15 cellular contexts compared by ENCODE assay signal in the genomic region with DNA sequence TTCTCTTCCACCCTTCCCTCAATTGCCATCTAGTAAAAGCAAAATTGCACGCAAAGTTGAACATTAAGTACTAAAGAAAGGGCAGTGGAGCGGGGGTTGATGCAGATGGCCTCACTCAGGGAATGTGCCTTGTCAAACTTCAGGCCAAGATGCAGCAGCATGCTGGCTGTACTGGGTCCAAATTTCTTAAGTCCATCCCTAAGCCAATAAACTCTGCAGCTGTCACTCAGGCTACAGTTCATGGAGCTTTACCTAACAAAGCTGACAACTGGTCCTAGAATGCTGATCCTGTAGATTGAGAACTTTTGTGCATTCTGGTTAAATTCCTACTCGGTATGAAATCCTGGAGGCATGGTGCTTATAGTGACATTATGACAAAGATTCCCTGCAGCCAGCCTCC.
DNase-seq lines count a peak whose midpoint lies in the region; ATAC-seq, FAIRE-seq and TF ChIP-seq lines count a peak whose summit lies in the region.
"Had no signal": no experiment of that assay in that cellular context is flagged by ENCODE, and none has a peak within 500 bp of the region (broad histone marks: within the 10 kb centered on the region; RNA-seq: fewer than 3 reads in every experiment).

No MANE protein-coding gene starts in this region.

- no TSS peak for BruUV-seq in HepG2 (replicated peaks; lab: Mats Ljungman, UMichigan)

- H3K27ac ChIP-seq in HepG2 (ENCODE audit: extremely low read length, insufficient read depth, low read length) (no peak overlapping the region), ascending aorta (no peak overlapping the region)
- H3K27ac ChIP-seq: SJSA1 had no signal

- in situ Hi-C loops in HepG2 (cut with HindIII; ENCODE audit: extremely low pct_ligation_motif_present, low pct_unique_long_range_greater_than_20kb), result no loop called here

- H3K36me3 Mint-ChIP-seq in stimulated activated naive CD8-positive, alpha-beta T cell treated with anti-CD3 and anti-CD28 coated beads, Interleukin-15, Interleukin-2, amounts not matched to agents 100 ng/mL and 50 ng/mL, for 24 hours (ENCODE audit: low read depth), result peaks cover 24% of the 10 kb centered on the region
- peaks cover 2% of the 10 kb centered on the region for H3K36me3 Mint-ChIP-seq in activated B cell treated with CpG ODN at 0.5 μM for 24 hours (ENCODE audit: low read depth)

- no peak for DNase-seq in stimulated activated naive CD8-positive, alpha-beta T cell treated with anti-CD3 and anti-CD28 coated beads, Interleukin-15, Interleukin-2, amounts not matched to agents 100 U/mL and 50 U/mL, for 24 hours
- no peak for DNase-seq in activated B cell treated with CpG ODN at 0.5 μM for 24 hours
- DNase-seq in HepG2 (ENCODE audit: low spot score), result no peak
- no peak for DNase-seq in ascending aorta (ENCODE audit: low spot score in 2 of 2)
- DNase-seq in NCI-H526 treated with DMSO at 0.1 percent for 48 hours (lab: John Stamatoyannopoulos, UW), result no peak
- no peak for DNase-seq in NCI-H345 (lab: John Stamatoyannopoulos, UW)
- no peak for DNase-seq in MV-4-11 (lab: John Stamatoyannopoulos, UW)
- DNase-seq: aorta, GOT3, NCI-H1436 treated with DMSO at 0.1 percent for 48 hours, NCI-H2227 treated with DMSO at 0.1 percent for 48 hours, posterior cingulate gyrus had no signal

- H3K4me3 ChIP-seq in HepG2 (replicated peaks in 1 of 3; ENCODE audit: insufficient read depth in 1 of 3, low read depth in 2 of 3, low read length in 3 of 3) (no peak overlapping the region), ascending aorta (no peak overlapping the region)
- H3K4me3 ChIP-seq: SJSA1 had no signal

- H3K9me3 ChIP-seq in HepG2 (ENCODE audit: low read length), result peaks cover under 1% of the 10 kb centered on the region
- H3K9me3 ChIP-seq in ascending aorta, result peaks cover 3 to 11% of the 10 kb centered on the region in 2 donors
- H3K9me3 ChIP-seq: SJSA1 had no signal

- H3K36me3 ChIP-seq in HepG2 (replicated peaks in 1 of 2; ENCODE audit: control insufficient read depth in 1 of 2, insufficient read depth in 2 of 2, low read length in 2 of 2) (peaks cover 0 to 3% of the 10 kb centered on the region in 2 experiments; a peak in 3 of 5 replicates), ascending aorta (no peaks in the 10 kb centered on the region)
- H3K36me3 ChIP-seq: SJSA1 had no signal

- CTCF ChIA-PET in activated B cell treated with CpG ODN at 0.5 μM for 24 hours (lab: Charles Lee), result no interaction called here
- CTCF ChIA-PET in HepG2 (lab: Yijun Ruan, JAX; ENCODE audit: low intra/inter-chr PET ratio, low total read pairs), result no interaction called here

- no peak for ATAC-seq in stimulated activated naive CD8-positive, alpha-beta T cell treated with anti-CD3 and anti-CD28 coated beads, Interleukin-15, Interleukin-2, amounts not matched to agents 100 U/mL and 50 U/mL, for 24 hours
- no peak for ATAC-seq in activated B cell treated with CpG ODN at 0.5 μM for 24 hours (ENCODE audit: low read depth)
- peak; percentile 52 for ATAC-seq in HepG2

- H3K9me3 Mint-ChIP-seq in stimulated activated naive CD8-positive, alpha-beta T cell treated with anti-CD3 and anti-CD28 coated beads, Interleukin-15, Interleukin-2, amounts not matched to agents 100 ng/mL and 50 ng/mL, for 24 hours, result no peaks in the 10 kb centered on the region
- H3K9me3 Mint-ChIP-seq in activated B cell treated with CpG ODN at 0.5 μM for 24 hours, result peaks cover 3% of the 10 kb centered on the region

- WGBS in HepG2 (ENCODE audit: low lambda C conversion rate), result 83% methylated on average over 3 of the region's 3 CpGs

- no peak for TF ChIP-seq CTCF in activated B cell treated with CpG ODN at 0.5 μM for 24 hours (IDR thresholded peaks at IDR 0.05)
- no peak for TF ChIP-seq CTCF in HepG2 (CRISPR knock-in tag; IDR thresholded peaks at IDR 0.05)
- TF ChIP-seq CTCF in ascending aorta (IDR thresholded peaks at IDR 0.05), result no peak

- peak overlapping the region; percentile 83 for H3K27ac Mint-ChIP-seq in stimulated activated naive CD8-positive, alpha-beta T cell treated with anti-CD3 and anti-CD28 coated beads, Interleukin-15, Interleukin-2, amounts not matched to agents 100 ng/mL and 50 ng/mL, for 24 hours
- peak overlapping the region; percentile 46 for H3K27ac Mint-ChIP-seq in activated B cell treated with CpG ODN at 0.5 μM for 24 hours

- intact Hi-C loops in activated B cell treated with CpG ODN at 0.5 μM for 24 hours (cut with micrococcal nuclease) (no loop called here), HepG2 (cut with micrococcal nuclease; ENCODE audit: unreplicated experiment) (loop anchor here (2.0 kb wide), 1 partner anchor 13 kb away; no protein-coding TSS in a partner anchor), ascending aorta (cut with DNase I) (no loop called here)

- no peaks in the 10 kb centered on the region for H3K27me3 Mint-ChIP-seq in stimulated activated naive CD8-positive, alpha-beta T cell treated with anti-CD3 and anti-CD28 coated beads, Interleukin-15, Interleukin-2, amounts not matched to agents 100 ng/mL and 50 ng/mL, for 24 hours
- no peaks in the 10 kb centered on the region for H3K27me3 Mint-ChIP-seq in activated B cell treated with CpG ODN at 0.5 μM for 24 hours

- H4K20me1 ChIP-seq in HepG2 (ENCODE audit: insufficient read depth, low read length), result peaks cover 36% of the 10 kb centered on the region

- no peaks in the 10 kb centered on the region for H3K27me3 ChIP-seq in HepG2 (ENCODE audit: control insufficient read depth in 1 of 2, insufficient read depth in 2 of 2, low read length in 2 of 2)
- H3K27me3 ChIP-seq in ascending aorta, result no peaks in the 10 kb centered on the region
- H3K27me3 ChIP-seq: SJSA1 had no signal

- H3K4me1 ChIP-seq in HepG2 (ENCODE audit: insufficient read depth, low read length) (peaks cover 82% of the 10 kb centered on the region), ascending aorta (peaks cover 0 to 12% of the 10 kb centered on the region in 2 donors)
- H3K4me1 ChIP-seq: SJSA1 had no signal

- no peak overlapping the region for H2AFZ ChIP-seq in HepG2 (ENCODE audit: low read length)

- POLR2A ChIA-PET in activated B cell treated with CpG ODN at 0.5 μM for 24 hours (lab: Charles Lee) (no interaction called here), HepG2 (lab: Yijun Ruan, JAX) (no interaction called here)

- TF ChIP-seq RAD21 in HepG2 (CRISPR knock-in tag; IDR thresholded peaks at IDR 0.05), result no peak

- H3K4me1 Mint-ChIP-seq in stimulated activated naive CD8-positive, alpha-beta T cell treated with anti-CD3 and anti-CD28 coated beads, Interleukin-15, Interleukin-2, amounts not matched to agents 100 ng/mL and 50 ng/mL, for 24 hours (ENCODE audit: low read depth), result peaks cover 100% of the 10 kb centered on the region
- H3K4me1 Mint-ChIP-seq in activated B cell treated with CpG ODN at 0.5 μM for 24 hours, result peaks cover 96% of the 10 kb centered on the region

- H3K9ac ChIP-seq in HepG2 (ENCODE audit: insufficient read depth, low read depth, low read length), result no peak overlapping the region

- H3K4me2 ChIP-seq in HepG2 (ENCODE audit: low read depth, low read length), result no peak overlapping the region

- peak; percentile 8 for FAIRE-seq in HepG2 (lab: Jason Lieb, UNC)
- FAIRE-seq: colon had no signal

- TF ChIP-seq EP300 in HepG2 (IDR thresholded peaks at IDR 0.05; ENCODE audit: low read depth in 2 of 2, low read length in 2 of 2), result no peak
- no peak for TF ChIP-seq EP300 in HepG2 (CRISPR knock-in tag; IDR thresholded peaks at IDR 0.05; ENCODE audit: borderline replicate concordance)

- no peak overlapping the region for H3K4me3 Mint-ChIP-seq in stimulated activated naive CD8-positive, alpha-beta T cell treated with anti-CD3 and anti-CD28 coated beads, Interleukin-15, Interleukin-2, amounts not matched to agents 100 ng/mL and 50 ng/mL, for 24 hours
- H3K4me3 Mint-ChIP-seq in activated B cell treated with CpG ODN at 0.5 μM for 24 hours, result peak overlapping the region; percentile 17

- peaks cover 99% of the 10 kb centered on the region for H3K79me2 ChIP-seq in HepG2 (ENCODE audit: insufficient read depth, low read length)

- no peak for TF ChIP-seq POLR2A in HepG2 (IDR thresholded peaks at IDR 0.05; ENCODE audit: insufficient read depth in 1 of 2, low read depth in 2 of 2, low read length in 2 of 2)

TF ChIP-seq in HepG2, 621 proteins besides CTCF, POLR2A, EP300 and RAD21 (continues in another document):
- TF ChIP-seq, protein P1, sequence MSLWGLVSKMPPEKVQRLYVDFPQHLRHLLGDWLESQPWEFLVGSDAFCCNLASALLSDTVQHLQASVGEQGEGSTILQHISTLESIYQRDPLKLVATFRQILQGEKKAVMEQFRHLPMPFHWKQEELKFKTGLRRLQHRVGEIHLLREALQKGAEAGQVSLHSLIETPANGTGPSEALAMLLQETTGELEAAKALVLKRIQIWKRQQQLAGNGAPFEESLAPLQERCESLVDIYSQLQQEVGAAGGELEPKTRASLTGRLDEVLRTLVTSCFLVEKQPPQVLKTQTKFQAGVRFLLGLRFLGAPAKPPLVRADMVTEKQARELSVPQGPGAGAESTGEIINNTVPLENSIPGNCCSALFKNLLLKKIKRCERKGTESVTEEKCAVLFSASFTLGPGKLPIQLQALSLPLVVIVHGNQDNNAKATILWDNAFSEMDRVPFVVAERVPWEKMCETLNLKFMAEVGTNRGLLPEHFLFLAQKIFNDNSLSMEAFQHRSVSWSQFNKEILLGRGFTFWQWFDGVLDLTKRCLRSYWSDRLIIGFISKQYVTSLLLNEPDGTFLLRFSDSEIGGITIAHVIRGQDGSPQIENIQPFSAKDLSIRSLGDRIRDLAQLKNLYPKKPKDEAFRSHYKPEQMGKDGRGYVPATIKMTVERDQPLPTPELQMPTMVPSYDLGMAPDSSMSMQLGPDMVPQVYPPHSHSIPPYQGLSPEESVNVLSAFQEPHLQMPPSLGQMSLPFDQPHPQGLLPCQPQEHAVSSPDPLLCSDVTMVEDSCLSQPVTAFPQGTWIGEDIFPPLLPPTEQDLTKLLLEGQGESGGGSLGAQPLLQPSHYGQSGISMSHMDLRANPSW (CRISPR knock-in tag; IDR thresholded peaks at IDR 0.05; ENCODE audit: borderline replicate concordance), result no peak
- TF ChIP-seq, protein P2, sequence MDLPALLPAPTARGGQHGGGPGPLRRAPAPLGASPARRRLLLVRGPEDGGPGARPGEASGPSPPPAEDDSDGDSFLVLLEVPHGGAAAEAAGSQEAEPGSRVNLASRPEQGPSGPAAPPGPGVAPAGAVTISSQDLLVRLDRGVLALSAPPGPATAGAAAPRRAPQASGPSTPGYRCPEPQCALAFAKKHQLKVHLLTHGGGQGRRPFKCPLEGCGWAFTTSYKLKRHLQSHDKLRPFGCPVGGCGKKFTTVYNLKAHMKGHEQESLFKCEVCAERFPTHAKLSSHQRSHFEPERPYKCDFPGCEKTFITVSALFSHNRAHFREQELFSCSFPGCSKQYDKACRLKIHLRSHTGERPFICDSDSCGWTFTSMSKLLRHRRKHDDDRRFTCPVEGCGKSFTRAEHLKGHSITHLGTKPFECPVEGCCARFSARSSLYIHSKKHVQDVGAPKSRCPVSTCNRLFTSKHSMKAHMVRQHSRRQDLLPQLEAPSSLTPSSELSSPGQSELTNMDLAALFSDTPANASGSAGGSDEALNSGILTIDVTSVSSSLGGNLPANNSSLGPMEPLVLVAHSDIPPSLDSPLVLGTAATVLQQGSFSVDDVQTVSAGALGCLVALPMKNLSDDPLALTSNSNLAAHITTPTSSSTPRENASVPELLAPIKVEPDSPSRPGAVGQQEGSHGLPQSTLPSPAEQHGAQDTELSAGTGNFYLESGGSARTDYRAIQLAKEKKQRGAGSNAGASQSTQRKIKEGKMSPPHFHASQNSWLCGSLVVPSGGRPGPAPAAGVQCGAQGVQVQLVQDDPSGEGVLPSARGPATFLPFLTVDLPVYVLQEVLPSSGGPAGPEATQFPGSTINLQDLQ (CRISPR knock-in tag; IDR thresholded peaks at IDR 0.05), result no peak
